In the genomic region with DNA sequence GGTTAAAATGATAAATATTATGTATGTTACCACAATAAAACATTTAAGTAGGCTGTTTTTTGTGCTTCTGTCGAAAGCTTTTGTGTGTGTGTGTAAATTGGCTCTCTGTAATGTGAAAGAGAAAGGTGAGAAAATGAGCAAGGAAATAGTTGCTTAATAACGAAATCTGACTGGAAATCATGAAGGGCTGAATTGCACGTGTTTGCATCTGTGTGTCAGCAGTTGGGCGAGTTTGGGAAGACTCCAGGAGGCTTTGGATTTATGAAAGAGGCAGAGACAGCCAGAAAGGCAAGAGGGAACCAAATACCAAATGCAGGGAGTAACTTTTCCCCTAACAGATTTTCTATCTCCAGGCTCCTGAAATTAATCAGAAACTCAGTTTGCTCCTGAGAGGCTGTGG, we compare ENCODE assay signal across 16 cellular contexts. TPM values are rescaled to one million over a fixed set of nuclear protein-coding genes. Genes with fewer than 3 reads are reported as not detected.
DNase-seq lines count a peak whose midpoint lies in the region; ATAC-seq and TF ChIP-seq lines count a peak whose summit lies in the region.
"Had no signal": no experiment of that assay in that cellular context is flagged by ENCODE, and none has a peak within 500 bp of the region (broad histone marks: within the 10 kb centered on the region; RNA-seq: fewer than 3 reads in every experiment).

No MANE protein-coding gene starts in this region.

- no peak overlapping the region for H3K27ac Mint-ChIP-seq in T-cell

- no peak overlapping the region for H3K4me3 Mint-ChIP-seq in T-cell
- H3K4me3 Mint-ChIP-seq: neural crest cell had no signal

- no peak overlapping the region for H3K9ac ChIP-seq in skeletal muscle tissue (ENCODE audit: low read depth in 1 of 3, low read length in 3 of 3)

- H3K36me3 Mint-ChIP-seq in T-cell, result no peaks in the 10 kb centered on the region

- ATAC-seq in GM18498 (IDR thresholded peaks at IDR 0.05; ENCODE audit: unreplicated experiment) (no peak), HG02678 (IDR thresholded peaks at IDR 0.05; ENCODE audit: unreplicated experiment) (no peak), T-cell (replicated peaks in 1 of 4) (no peak)
- ATAC-seq: right cardiac atrium had no signal

- peak overlapping the region; percentile 25 for H3K27ac ChIP-seq in skeletal muscle tissue (ENCODE audit: low read depth, low read length)
- H3K27ac ChIP-seq: C4-2B, dorsolateral prefrontal cortex had no signal

- H3K4me3 ChIP-seq in foreskin fibroblast (ENCODE audit: low read depth in 1 of 2, low read length in 2 of 2) (no peak overlapping the region), skeletal muscle tissue (ENCODE audit: low read length in 3 of 3) (no peak overlapping the region)
- H3K4me3 ChIP-seq: dorsolateral prefrontal cortex, lung had no signal

- peaks cover 7 to 13% (median 9%) of the 10 kb centered on the region in 3 donors for H3K4me1 Mint-ChIP-seq in T-cell
- H3K4me1 Mint-ChIP-seq: neural crest cell had no signal

- no peak for TF ChIP-seq CTCF in foreskin fibroblast (IDR thresholded peaks at IDR 0.05; ENCODE audit: low read depth, low read length)

- POLR2A ChIA-PET in T-cell (lab: Charles Lee), result interaction anchor here in 1 of 2 donors (0.6 kb wide), 2 partner anchors 71 to 246 kb away, joined by 4 to 21 read pairs; no protein-coding TSS in a partner anchor

- H3K9me3 ChIP-seq in skeletal muscle tissue (ENCODE audit: control insufficient read depth in 3 of 3, low read length in 3 of 3), result no peaks in the 10 kb centered on the region

- no peaks in the 10 kb centered on the region for H3K27me3 ChIP-seq in skeletal muscle tissue (ENCODE audit: control insufficient read depth in 3 of 3, insufficient read depth in 3 of 3, low read length in 3 of 3)
- H3K27me3 ChIP-seq: dorsolateral prefrontal cortex had no signal

- peak; percentile 85 for DNase-seq in GM04503 (ENCODE audit: low read depth)
- peak; percentile 23 for DNase-seq in NOMO-1 treated with DMSO at 0.1 percent for 48 hours (lab: John Stamatoyannopoulos, UW; ENCODE audit: unreplicated experiment)
- DNase-seq in foreskin fibroblast, result peak; percentile 68 to 81
- DNase-seq in T-cell, result no peak
- DNase-seq: DND-41; dorsolateral prefrontal cortex; NCI-H1436; NCI-H446 treated with DMSO at 0.1 percent for 48 hours; right cardiac atrium; stimulated activated CD4-positive, alpha-beta T cell treated with anti-CD3 and anti-CD28 coated beads, Interleukin-4, amount 100 ng/mL, for 24 hours had no signal

- no peaks in the 10 kb centered on the region for H3K36me3 ChIP-seq in skeletal muscle tissue (ENCODE audit: control insufficient read depth in 3 of 3, insufficient read depth in 3 of 3, low read length in 3 of 3)

- CTCF ChIA-PET in T-cell (lab: Charles Lee), result no interaction called here

- H3K9me3 Mint-ChIP-seq in T-cell, result no peaks in the 10 kb centered on the region

- peaks cover 12 to 16% (median 14%) of the 10 kb centered on the region in 3 donors for H3K4me1 ChIP-seq in skeletal muscle tissue (ENCODE audit: control insufficient read depth in 3 of 3, insufficient read depth in 3 of 3, low read length in 3 of 3)

- peaks cover 6 to 14% of the 10 kb centered on the region in 2 donors for H3K27me3 Mint-ChIP-seq in T-cell

RNA-seq across cellular contexts. Expression of a gene that starts 47.2 kb away (rescaled TPM):
- total RNA-seq in skeletal muscle tissue (16.7 TPM), T-cell (10 to 100 TPM; 12.4 to 58.2 (median 27.3) TPM)

Comparison
In these comparisons a context has a peak if more than half of its experiments do, and no peak if none do; other contexts are left out.
1. DNase-seq: peak in GM04503 (single experiment), NOMO-1 treated with DMSO at 0.1 percent for 48 hours (single experiment) and foreskin fibroblast (2 of 2); none in T-cell (0 of 34).